19 cellular contexts compared by ENCODE assay signal in the genomic region with DNA sequence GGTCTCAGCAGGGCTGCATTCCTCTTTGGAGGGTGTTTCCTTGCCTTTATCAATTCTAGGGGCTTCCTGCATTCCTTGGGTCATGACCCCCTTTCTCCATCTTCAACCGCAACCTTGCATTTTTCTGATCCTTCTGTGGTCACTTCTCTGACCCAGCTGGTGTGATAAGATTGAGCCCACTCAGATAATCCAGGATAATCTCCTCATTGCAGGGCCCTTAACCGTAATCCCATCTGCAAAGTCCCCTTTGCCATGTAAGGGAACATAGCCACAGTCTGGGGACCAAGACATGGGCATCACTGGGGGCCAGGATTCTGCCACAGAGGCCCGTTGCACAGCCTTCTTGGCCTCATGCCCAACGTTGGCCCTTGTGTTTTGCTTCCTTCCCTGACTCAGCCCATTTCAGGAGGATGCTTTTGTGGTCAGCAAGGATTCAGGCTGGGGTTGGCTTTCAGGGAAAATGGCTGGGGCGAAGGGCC. TPM values are rescaled to one million over a fixed set of nuclear protein-coding genes. Genes with fewer than 3 reads are reported as not detected.
A peak's percentile ranks its signal among the peaks of the same experiment; 100 is the strongest.
DNase-seq lines count a peak whose midpoint lies in the region; ATAC-seq lines count a peak whose summit lies in the region.
"Had no signal": no experiment of that assay in that cellular context is flagged by ENCODE, and none has a peak within 500 bp of the region (broad histone marks: within the 10 kb centered on the region; RNA-seq: fewer than 3 reads in every experiment).

No MANE protein-coding gene starts in this region.

- peak overlapping the region in 3 of 11 experiments; percentile 1 to 34 (median 22); a peak in 2 of 22 replicates for H3K27ac ChIP-seq in BLaER1 treated with 17β-estradiol and CSF1 and Interleukin-3, amounts not matched to agents 10 nM and 100 nM
- H3K27ac ChIP-seq: vagina had no signal

- no peaks in the 10 kb centered on the region for H3K27me3 ChIP-seq in BLaER1 treated with 17β-estradiol and CSF1 and Interleukin-3, amounts not matched to agents 10 nM and 100 nM
- H3K27me3 ChIP-seq: vagina had no signal

- no peak overlapping the region for H3K27ac Mint-ChIP-seq in activated T-helper 17 cell treated with anti-CD3 and anti-CD28 coated beads, Interleukin-2, amount 50 U/mL, for 72 hours
- no peak overlapping the region for H3K27ac Mint-ChIP-seq in activated CD8-positive, alpha-beta T cell treated with anti-CD3 and anti-CD28 coated beads, Interleukin-2, amount 10 ng/mL, durations not matched to agents 7 days and 5 days
- H3K27ac Mint-ChIP-seq: GM23338 had no signal

- H3K4me3 Mint-ChIP-seq in activated T-helper 17 cell treated with anti-CD3 and anti-CD28 coated beads, Interleukin-2, amount 50 U/mL, for 72 hours = peak overlapping the region; percentile 56
- no peak overlapping the region for H3K4me3 Mint-ChIP-seq in activated CD8-positive, alpha-beta T cell treated with anti-CD3 and anti-CD28 coated beads, Interleukin-2, amount 10 ng/mL, durations not matched to agents 7 days and 5 days
- H3K4me3 Mint-ChIP-seq: GM23338; stimulated activated naive B cell treated with anti-CD40 and anti-IgM and Interleukin-4, amounts not matched to agents 10 μg/mL and 1 μg/mL and 100 μg/mL, for 72 hours had no signal

- POLR2A ChIA-PET in activated CD8-positive, alpha-beta T cell treated with anti-CD3 and anti-CD28 coated beads, Interleukin-2, amount 10 ng/mL, durations not matched to agents 7 days and 5 days (lab: Charles Lee) = interaction anchor here (0.6 to 2.0 kb wide), 6 partner anchors 17 to 176 kb away, joined by 3 to 11 read pairs (median 4); no protein-coding TSS in a partner anchor

- no peaks in the 10 kb centered on the region for H3K9me3 Mint-ChIP-seq in activated T-helper 17 cell treated with anti-CD3 and anti-CD28 coated beads, Interleukin-2, amount 50 U/mL, for 72 hours
- no peaks in the 10 kb centered on the region for H3K9me3 Mint-ChIP-seq in activated CD8-positive, alpha-beta T cell treated with anti-CD3 and anti-CD28 coated beads, Interleukin-2, amount 10 ng/mL, durations not matched to agents 7 days and 5 days (ENCODE audit: insufficient read depth)
- H3K9me3 Mint-ChIP-seq: GM23338; stimulated activated naive B cell treated with anti-CD40 and anti-IgM and Interleukin-4, amounts not matched to agents 10 μg/mL and 1 μg/mL and 100 μg/mL, for 72 hours had no signal

- peaks cover 72 to 99% (median 84%) of the 10 kb centered on the region in 10 experiments for H3K4me1 ChIP-seq in BLaER1 treated with 17β-estradiol and CSF1 and Interleukin-3, amounts not matched to agents 10 nM and 100 nM

- H3K4me2 ChIP-seq in BLaER1 treated with 17β-estradiol and CSF1 and Interleukin-3, amounts not matched to agents 10 nM and 100 nM = peak overlapping the region; percentile 13 to 84 (median 33); a peak in 18 of 22 replicates
- H3K4me2 ChIP-seq: GM23338 had no signal

- DNase-seq in HT1080 (ENCODE audit: low read depth) (peak; percentile 63), glomerular visceral epithelial cell (ENCODE audit: extremely low spot score) (peak; percentile 54), pons (ENCODE audit: low spot score) (no peak), epidermal melanocyte (ENCODE audit: insufficient read length, low spot score) (no peak)
- no peak for DNase-seq in activated CD8-positive, alpha-beta T cell treated with anti-CD3 and anti-CD28 coated beads, Interleukin-2, amount 10 ng/mL, durations not matched to agents 7 days and 5 days
- DNase-seq: GDM1; glutamatergic neuron; kidney; MM.1S; NCI-H2171 treated with DMSO at 0.1 percent for 48 hours; stimulated activated CD4-positive, alpha-beta T cell treated with anti-CD3 and anti-CD28 coated beads, Interleukin-2, amount 100 ng/mL, for 48 hours; stimulated activated naive B cell treated with anti-CD40 and anti-IgM and Interleukin-4, amounts not matched to agents 10 μg/mL and 1 μg/mL and 100 μg/mL, for 72 hours had no signal

- CTCF ChIA-PET in activated CD8-positive, alpha-beta T cell treated with anti-CD3 and anti-CD28 coated beads, Interleukin-2, amount 10 ng/mL, durations not matched to agents 7 days and 5 days (lab: Charles Lee) = interaction anchor here (0.8 to 18.6 kb wide), 33 partner anchors 12 to 341 kb away, joined by 3 to 724 read pairs (median 10); a partner anchor contains a TSS

- H3K9me3 ChIP-seq in BLaER1 treated with 17β-estradiol and CSF1 and Interleukin-3, amounts not matched to agents 10 nM and 100 nM (replicated peaks in 1 of 11) = no peaks in the 10 kb centered on the region
- H3K9me3 ChIP-seq: vagina had no signal

- no peak overlapping the region for H3K4me3 ChIP-seq in BLaER1 treated with 17β-estradiol and CSF1 and Interleukin-3, amounts not matched to agents 10 nM and 100 nM
- H3K4me3 ChIP-seq: GM23338, vagina had no signal

- peaks cover 46% of the 10 kb centered on the region for H3K4me1 Mint-ChIP-seq in activated T-helper 17 cell treated with anti-CD3 and anti-CD28 coated beads, Interleukin-2, amount 50 U/mL, for 72 hours
- peaks cover 70% of the 10 kb centered on the region for H3K4me1 Mint-ChIP-seq in activated CD8-positive, alpha-beta T cell treated with anti-CD3 and anti-CD28 coated beads, Interleukin-2, amount 10 ng/mL, durations not matched to agents 7 days and 5 days (ENCODE audit: low read depth)

- H3K36me3 ChIP-seq in BLaER1 treated with 17β-estradiol and CSF1 and Interleukin-3, amounts not matched to agents 10 nM and 100 nM = peaks cover 30 to 97% (median 79%) of the 10 kb centered on the region in 11 experiments

- H3K36me3 Mint-ChIP-seq in activated T-helper 17 cell treated with anti-CD3 and anti-CD28 coated beads, Interleukin-2, amount 50 U/mL, for 72 hours (ENCODE audit: low read depth) = peaks cover 72% of the 10 kb centered on the region
- peaks cover 40% of the 10 kb centered on the region for H3K36me3 Mint-ChIP-seq in activated CD8-positive, alpha-beta T cell treated with anti-CD3 and anti-CD28 coated beads, Interleukin-2, amount 10 ng/mL, durations not matched to agents 7 days and 5 days (ENCODE audit: low read depth)

- H4K20me1 ChIP-seq in BLaER1 treated with 17β-estradiol and CSF1 and Interleukin-3, amounts not matched to agents 10 nM and 100 nM = peaks cover 0 to 75% (median 50%) of the 10 kb centered on the region in 11 experiments; a peak in 20 of 22 replicates

- no peak for ATAC-seq in activated T-helper 17 cell treated with anti-CD3 and anti-CD28 coated beads, Interleukin-2, amount 50 U/mL, for 72 hours (replicated peaks)
- no peak for ATAC-seq in activated CD8-positive, alpha-beta T cell treated with anti-CD3 and anti-CD28 coated beads, Interleukin-2, amount 10 ng/mL, durations not matched to agents 7 days and 5 days
- no peak for ATAC-seq in HG02884 (IDR thresholded peaks at IDR 0.05; ENCODE audit: unreplicated experiment)
- ATAC-seq: GM23338; stimulated activated naive B cell treated with anti-CD40 and anti-IgM and Interleukin-4, amounts not matched to agents 10 μg/mL and 1 μg/mL and 100 μg/mL, for 72 hours had no signal

- H3K9ac ChIP-seq in BLaER1 treated with 17β-estradiol and CSF1 and Interleukin-3, amounts not matched to agents 10 nM and 100 nM = peak overlapping the region in 2 of 11 experiments; percentile 8 to 28; a peak in 1 of 22 replicates

- H3K27me3 Mint-ChIP-seq in activated T-helper 17 cell treated with anti-CD3 and anti-CD28 coated beads, Interleukin-2, amount 50 U/mL, for 72 hours = no peaks in the 10 kb centered on the region
- no peaks in the 10 kb centered on the region for H3K27me3 Mint-ChIP-seq in activated CD8-positive, alpha-beta T cell treated with anti-CD3 and anti-CD28 coated beads, Interleukin-2, amount 10 ng/mL, durations not matched to agents 7 days and 5 days (ENCODE audit: low read depth)
- H3K27me3 Mint-ChIP-seq: stimulated activated naive B cell treated with anti-CD40 and anti-IgM and Interleukin-4, amounts not matched to agents 10 μg/mL and 1 μg/mL and 100 μg/mL, for 72 hours had no signal

RNA-seq across cellular contexts. Expression of a gene that starts 35.0 kb away (rescaled TPM):
- 0.57 TPM in 1 of 2 replicates, not detected in the other for total RNA-seq in HT1080 (2014; rRNA removed; shearing (Covaris generic))
- polyA plus RNA-seq in HT1080 (2015; cell fraction: cytosol; rRNA removed) = not detected in 2 replicates
- polyA plus RNA-seq in HT1080 (2015; cell fraction: nucleus; rRNA removed) = not detected in 2 replicates
- total RNA-seq in activated T-helper 17 cell treated with anti-CD3 and anti-CD28 coated beads, Interleukin-2, amount 50 U/mL, for 72 hours = not detected
- not detected for total RNA-seq in activated CD8-positive, alpha-beta T cell treated with anti-CD3 and anti-CD28 coated beads, Interleukin-2, amount 10 ng/mL, durations not matched to agents 7 days and 5 days
- total RNA-seq: GM23338, myocyte, renal cortical epithelial cell, vagina had no signal
- polyA plus RNA-seq: GM23338 had no signal

RNA-seq across cellular contexts. Expression of a gene that starts 36.7 kb away (rescaled TPM):
- not detected in 2 replicates for total RNA-seq in HT1080 (2014; rRNA removed; shearing (Covaris generic))
- not detected in 2 replicates for polyA plus RNA-seq in HT1080 (2015; cell fraction: cytosol; rRNA removed)
- polyA plus RNA-seq in HT1080 (2015; cell fraction: nucleus; rRNA removed) = not detected in 2 replicates
- 1 to 10 TPM; 1.8 to 3.2 TPM for total RNA-seq in activated T-helper 17 cell treated with anti-CD3 and anti-CD28 coated beads, Interleukin-2, amount 50 U/mL, for 72 hours
- under 1 TPM in 1 of 2 experiments, not detected in 1; 0.32 TPM for total RNA-seq in activated CD8-positive, alpha-beta T cell treated with anti-CD3 and anti-CD28 coated beads, Interleukin-2, amount 10 ng/mL, durations not matched to agents 7 days and 5 days
- total RNA-seq: GM23338, myocyte, renal cortical epithelial cell had no signal
- polyA plus RNA-seq: GM23338 had no signal

RNA-seq across cellular contexts. Expression of a gene that starts 50.9 kb away (rescaled TPM):
- 41.7 and 51.1 TPM in 2 replicates for total RNA-seq in HT1080 (2014; rRNA removed; shearing (Covaris generic))
- polyA plus RNA-seq in HT1080 (2015; cell fraction: cytosol; rRNA removed) = 52.6 and 58.3 TPM in 2 replicates
- polyA plus RNA-seq in HT1080 (2015; cell fraction: nucleus; rRNA removed) = 50.6 and 51.9 TPM in 2 replicates
- 10 to 100 TPM; 64.6 to 85.3 TPM for total RNA-seq in activated T-helper 17 cell treated with anti-CD3 and anti-CD28 coated beads, Interleukin-2, amount 50 U/mL, for 72 hours
- total RNA-seq in activated CD8-positive, alpha-beta T cell treated with anti-CD3 and anti-CD28 coated beads, Interleukin-2, amount 10 ng/mL, durations not matched to agents 7 days and 5 days = 10 to 100 TPM; 59.0 to 61.3 TPM

Comparison
In these comparisons a context has a peak if more than half of its experiments do, and no peak if none do; other contexts are left out.
1. DNase-seq: peak in HT1080 (single experiment) and glomerular visceral epithelial cell (single experiment); none in pons (single experiment), epidermal melanocyte (single experiment) and activated CD8-positive, alpha-beta T cell treated with anti-CD3 and anti-CD28 coated beads, Interleukin-2, amount 10 ng/mL, durations not matched to agents 7 days and 5 days (single experiment).